25 cellular contexts compared by ENCODE assay signal in genomic region chr16:82955836-82956348, GRCh38.
"Had no signal": no experiment of that assay in that cellular context is flagged by ENCODE, and none has a peak within 500 bp of the region (broad histone marks: within the 10 kb centered on the region; RNA-seq: fewer than 3 reads in every experiment).

No MANE protein-coding gene starts in this region.

- DNase-seq: activated B cell treated with CpG ODN at 0.5 μM for 24 hours; activated CD4-positive, alpha-beta T cell treated with anti-CD3 and anti-CD28 coated beads for 1 hour; activated CD4-positive, alpha-beta T cell treated with anti-CD3 and anti-CD28 coated beads, Interleukin-2, amount 10 ng/mL, durations not matched to agents 24 days and 14 days; activated CD4-positive, alpha-beta T cell treated with anti-CD3 and anti-CD28 coated beads, Interleukin-2, amount 50 U/mL, for 48 hours; activated gamma-delta T cell treated with Interleukin-2 at 50 U/mL for 16 hours; activated naive CD4-positive, alpha-beta T cell treated with anti-CD3 and anti-CD28 coated beads, Interleukin-2, amount 10 ng/mL, durations not matched to agents 7 days and 5 days; activated naive CD8-positive, alpha-beta T cell treated with anti-CD3 and anti-CD28 coated beads for 36 hours; activated T-cell treated with anti-CD3 and anti-CD28 coated beads for 4 hours; activated T-cell treated with anti-CD3 and anti-CD28 coated beads, Interleukin-2, amount 50 U/mL, for 48 hours; anterior cingulate cortex; KG1; MG63; MV-4-11; NCI-H1092 treated with DMSO at 0.1 percent for 48 hours; NCI-H1417 treated with DMSO at 0.1 percent for 48 hours; NCI-H1694; NCI-H2029; NCI-H2107; NCI-H510A treated with DMSO at 0.1 percent for 48 hours; NCI-H69; SIG-M5; T-cell; T1000 had no signal

- H3K27me3 ChIP-seq: MG63 had no signal

- H3K4me1 Mint-ChIP-seq: activated B cell treated with CpG ODN at 0.5 μM for 24 hours; activated CD4-positive, alpha-beta T cell treated with anti-CD3 and anti-CD28 coated beads, Interleukin-2, amount 10 ng/mL, durations not matched to agents 24 days and 14 days; activated naive CD4-positive, alpha-beta T cell treated with anti-CD3 and anti-CD28 coated beads, Interleukin-2, amount 10 ng/mL, durations not matched to agents 7 days and 5 days; activated naive CD8-positive, alpha-beta T cell treated with anti-CD3 and anti-CD28 coated beads for 36 hours had no signal

- H3K4me3 Mint-ChIP-seq: activated B cell treated with CpG ODN at 0.5 μM for 24 hours; activated CD4-positive, alpha-beta T cell treated with anti-CD3 and anti-CD28 coated beads, Interleukin-2, amount 10 ng/mL, durations not matched to agents 24 days and 14 days; activated naive CD4-positive, alpha-beta T cell treated with anti-CD3 and anti-CD28 coated beads, Interleukin-2, amount 10 ng/mL, durations not matched to agents 7 days and 5 days; activated naive CD8-positive, alpha-beta T cell treated with anti-CD3 and anti-CD28 coated beads for 36 hours; T-cell had no signal

- H3K27ac Mint-ChIP-seq: activated B cell treated with CpG ODN at 0.5 μM for 24 hours; activated CD4-positive, alpha-beta T cell treated with anti-CD3 and anti-CD28 coated beads, Interleukin-2, amount 10 ng/mL, durations not matched to agents 24 days and 14 days; activated naive CD4-positive, alpha-beta T cell treated with anti-CD3 and anti-CD28 coated beads, Interleukin-2, amount 10 ng/mL, durations not matched to agents 7 days and 5 days; activated naive CD8-positive, alpha-beta T cell treated with anti-CD3 and anti-CD28 coated beads for 36 hours; activated T-helper 2 cell treated with anti-CD3 and anti-CD28 coated beads, Interferon-gamma antibody, Interleukin-2, Interleukin-4, amounts not matched to agents 10 μg/mL and 5 μg/mL and 100 μg/mL, durations not matched to agents 14 hours and 24 hours and 36 hours; T-cell had no signal

- H3K4me3 ChIP-seq: MG63, SK-N-MC had no signal

- H3K27me3 Mint-ChIP-seq: activated B cell treated with CpG ODN at 0.5 μM for 24 hours; activated CD4-positive, alpha-beta T cell treated with anti-CD3 and anti-CD28 coated beads, Interleukin-2, amount 10 ng/mL, durations not matched to agents 24 days and 14 days; activated naive CD4-positive, alpha-beta T cell treated with anti-CD3 and anti-CD28 coated beads, Interleukin-2, amount 10 ng/mL, durations not matched to agents 7 days and 5 days; activated naive CD8-positive, alpha-beta T cell treated with anti-CD3 and anti-CD28 coated beads for 36 hours had no signal

- H3K9me3 ChIP-seq: MG63 had no signal

- H3K36me3 ChIP-seq: MG63 had no signal

- ATAC-seq: T-cell had no signal

- H3K27ac ChIP-seq: SK-N-MC had no signal

- H3K9me3 Mint-ChIP-seq: activated B cell treated with CpG ODN at 0.5 μM for 24 hours; activated T-helper 2 cell treated with anti-CD3 and anti-CD28 coated beads, Interferon-gamma antibody, Interleukin-2, Interleukin-4, amounts not matched to agents 10 μg/mL and 5 μg/mL and 100 μg/mL, durations not matched to agents 14 hours and 24 hours and 36 hours had no signal

- H3K36me3 Mint-ChIP-seq: activated naive CD4-positive, alpha-beta T cell treated with anti-CD3 and anti-CD28 coated beads, Interleukin-2, amount 10 ng/mL, durations not matched to agents 7 days and 5 days; activated naive CD8-positive, alpha-beta T cell treated with anti-CD3 and anti-CD28 coated beads for 36 hours; T-cell had no signal
